9 cellular contexts compared by ENCODE assay signal in genomic region chr19:48319647-48320537, GRCh38. TPM values are rescaled to one million over a fixed set of nuclear protein-coding genes. Genes with fewer than 3 reads are reported as not detected.
DNase-seq lines count a peak whose midpoint lies in the region; ATAC-seq lines count a peak whose summit lies in the region.
"Had no signal": no experiment of that assay in that cellular context is flagged by ENCODE, and none has a peak within 500 bp of the region (broad histone marks: within the 10 kb centered on the region; RNA-seq: fewer than 3 reads in every experiment).

No MANE protein-coding gene starts in this region.

- H3K27ac ChIP-seq in SK-N-MC (peak overlapping the region; percentile 12; the same call in 1 of the 2 replicates), trophoblast cell (ENCODE audit: low read depth, low read length) (no peak overlapping the region)

- no peak overlapping the region for H3K23ac ChIP-seq in trophoblast cell (ENCODE audit: low read length)

- intact Hi-C loops in Right ventricle myocardium inferior (cut with DNase I) = loop anchor here (1.0 to 10.0 kb wide), 3 partner anchors 13 to 262 kb away; no protein-coding TSS in a partner anchor

- peak overlapping the region; percentile 12 for H4K91ac ChIP-seq in trophoblast cell (ENCODE audit: low read depth, low read length)

- no peak overlapping the region for H2AK5ac ChIP-seq in trophoblast cell (ENCODE audit: low read length)

- DNase-seq in DMS79 treated with DMSO at 0.1 percent for 48 hours (lab: John Stamatoyannopoulos, UW) = peak; percentile 24
- DNase-seq in MG63 = peak; percentile 83
- DNase-seq in SK-N-MC (ENCODE audit: low read depth, low spot score) = peak; percentile 61
- DNase-seq in activated naive CD4-positive, alpha-beta T cell treated with anti-CD3 and anti-CD28 coated beads, Interleukin-2, amount 50 U/mL, for 16 hours = peak; percentile 74
- peak; percentile 92 for DNase-seq in Right ventricle myocardium inferior (ENCODE audit: missing footprints)
- peak; percentile 64 to 83 for DNase-seq in trophoblast cell
- DNase-seq in ureter (ENCODE audit: low spot score) = peak; percentile 83

- no peak overlapping the region for H3K9ac ChIP-seq in SK-N-MC (ENCODE audit: insufficient read length)
- no peak overlapping the region for H3K9ac ChIP-seq in trophoblast cell (ENCODE audit: low read length)

- no CpG with 5 or more reads among the region's 16 CpGs for WGBS in trophoblast cell (ENCODE audit: extremely low coverage, insufficient coverage, insufficient read length)

- no peak overlapping the region for H2BK12ac ChIP-seq in trophoblast cell (ENCODE audit: low read length)

- H3K4me2 ChIP-seq in trophoblast cell (ENCODE audit: low read length) = no peak overlapping the region

- H3K4ac ChIP-seq in trophoblast cell (ENCODE audit: low read depth, low read length) = no peak overlapping the region

- peaks cover 15% of the 10 kb centered on the region for H3K79me1 ChIP-seq in trophoblast cell (ENCODE audit: low read length)

- H2BK120ac ChIP-seq in trophoblast cell (ENCODE audit: insufficient read depth, low read length, poor library complexity) = no peak overlapping the region

- H3K18ac ChIP-seq in trophoblast cell (ENCODE audit: low read length) = no peak overlapping the region

- no peak overlapping the region for H2AFZ ChIP-seq in trophoblast cell (ENCODE audit: insufficient read depth, low read length, poor library complexity)

- H3K27me3 ChIP-seq in MG63 (no peaks in the 10 kb centered on the region), trophoblast cell (ENCODE audit: insufficient read depth, low read length) (no peaks in the 10 kb centered on the region)

- no peak overlapping the region for H3K4me3 ChIP-seq in MG63
- no peak overlapping the region for H3K4me3 ChIP-seq in SK-N-MC
- H3K4me3 ChIP-seq in trophoblast cell (ENCODE audit: low read depth, low read length) = no peak overlapping the region

- no peak overlapping the region for H3K14ac ChIP-seq in trophoblast cell (ENCODE audit: low read length)

- H4K8ac ChIP-seq in trophoblast cell (ENCODE audit: low read depth, low read length) = no peak overlapping the region

- H3K36me3 ChIP-seq in MG63 = no peaks in the 10 kb centered on the region
- H3K36me3 ChIP-seq in SK-N-MC (ENCODE audit: insufficient read depth, low read length) = no peaks in the 10 kb centered on the region
- H3K36me3 ChIP-seq in trophoblast cell (ENCODE audit: control insufficient read depth in 1 of 2, insufficient read depth in 2 of 2, low read length in 2 of 2) = no peaks in the 10 kb centered on the region

- no peak overlapping the region for H4K12ac ChIP-seq in trophoblast cell (ENCODE audit: low read depth, low read length)

- H3K9me3 ChIP-seq in MG63 (no peaks in the 10 kb centered on the region), SK-N-MC (ENCODE audit: low read depth, low read length) (no peaks in the 10 kb centered on the region), trophoblast cell (ENCODE audit: insufficient read depth, low read depth, low read length) (no peaks in the 10 kb centered on the region)

- peaks cover 5% of the 10 kb centered on the region for H3K79me2 ChIP-seq in trophoblast cell (ENCODE audit: control insufficient read depth, insufficient read depth, low read length, poor library complexity)

- H3K4me1 ChIP-seq in trophoblast cell (ENCODE audit: control insufficient read depth in 1 of 2, insufficient read depth in 2 of 2, low read length in 2 of 2) = peaks cover 10 to 15% of the 10 kb centered on the region in 2 experiments

- no peak overlapping the region for H2BK5ac ChIP-seq in trophoblast cell (ENCODE audit: low read depth, low read length, poor library complexity)

- ATAC-seq in Right ventricle myocardium inferior (peak; percentile 43), HG03045 (IDR thresholded peaks at IDR 0.05; ENCODE audit: unreplicated experiment) (no peak)

RNA-seq across cellular contexts. Expression of gene EMP3, which starts 5.5 kb away (rescaled TPM):
- 149 and 258 TPM in 2 replicates for total RNA-seq in MG63 (2014; rRNA removed; shearing (Covaris generic); ENCODE audit: low replicate concordance)
- total RNA-seq in Right ventricle myocardium inferior (54.3 TPM), ureter (31.6 TPM)
- 21.1 and 22.2 TPM in 2 replicates for polyA plus RNA-seq in trophoblast cell (2013)

RNA-seq across cellular contexts. Expression of gene TMEM143, which starts 43.8 kb away (rescaled TPM):
- 3.4 and 5.1 TPM in 2 replicates for total RNA-seq in MG63 (2014; rRNA removed; shearing (Covaris generic); ENCODE audit: low replicate concordance)
- total RNA-seq in Right ventricle myocardium inferior = 106 TPM
- 5.9 and 6.5 TPM in 2 replicates for polyA plus RNA-seq in trophoblast cell (2013)
- total RNA-seq in ureter = 6.7 TPM

RNA-seq across cellular contexts. Expression of gene SYNGR4, which starts 44.3 kb away (rescaled TPM):
- not detected in 2 replicates for total RNA-seq in MG63 (2014; rRNA removed; shearing (Covaris generic); ENCODE audit: low replicate concordance)
- total RNA-seq in Right ventricle myocardium inferior = not detected
- polyA plus RNA-seq in trophoblast cell (2013) = 0.08 and 0.19 TPM in 2 replicates
- total RNA-seq in ureter = not detected
- polyA plus RNA-seq: esophagus had no signal

RNA-seq across cellular contexts. Expression of gene ZNF114, which starts 50.0 kb away (rescaled TPM):
- total RNA-seq in MG63 (2014; rRNA removed; shearing (Covaris generic); ENCODE audit: low replicate concordance) = not detected in 2 replicates
- total RNA-seq in Right ventricle myocardium inferior = 0.78 TPM
- 85.5 and 90.7 TPM in 2 replicates for polyA plus RNA-seq in trophoblast cell (2013)
- 0.44 TPM for total RNA-seq in ureter

Comparison
In these comparisons a context has a peak if more than half of its experiments do, and no peak if none do; other contexts are left out.
1. DNase-seq: peak in every context shown above with its lines; median percentile 92 in Right ventricle myocardium inferior; 83 in MG63; 83 in ureter; 74 in activated naive CD4-positive, alpha-beta T cell treated with anti-CD3 and anti-CD28 coated beads, Interleukin-2, amount 50 U/mL, for 16 hours; 74 in trophoblast cell; 61 in SK-N-MC; 24 in DMS79 treated with DMSO at 0.1 percent for 48 hours.
2. RNA of gene TMEM143, which starts 43.8 kb away (total RNA-seq): 106 TPM in Right ventricle myocardium inferior (single experiment); 6.7 TPM in ureter (single experiment) and 3.4 to 5.1 TPM in MG63; every median in the first group is over 10 times any median in the second.